ENCODE assay signal across 8 cellular contexts in genomic region chr22:43796567-43796966, GRCh38. TPM values are rescaled to one million over a fixed set of nuclear protein-coding genes. Genes with fewer than 3 reads are reported as not detected.
DNase-seq lines count a peak whose midpoint lies in the region; ATAC-seq and TF ChIP-seq lines count a peak whose summit lies in the region.

No MANE protein-coding gene starts in this region.

- DNase-seq in NCI-H510A treated with DMSO at 0.1 percent for 48 hours (lab: John Stamatoyannopoulos, UW) = peak; percentile 20
- DNase-seq in NCI-H510A (lab: John Stamatoyannopoulos, UW) = no peak
- no peak for DNase-seq in left ventricle myocardium superior
- no peak for DNase-seq in type B pancreatic cell (ENCODE audit: extremely low spot score, unreplicated experiment)
- DNase-seq in central memory CD4-positive, alpha-beta T cell = no peak
- DNase-seq in activated CD4-positive, CD25-positive, alpha-beta regulatory T cell treated with anti-CD3 and anti-CD28 coated beads, Interleukin-2, amount 50 U/mL, for 72 hours = no peak

- ATAC-seq in SK-N-SH treated with all-trans-retinoic acid at 6 μM for 48 hours = peak; percentile 66
- peak; percentile 90 for ATAC-seq in left ventricle myocardium superior
- ATAC-seq in HG03571 (IDR thresholded peaks at IDR 0.05; ENCODE audit: unreplicated experiment) = no peak

- H3K9me3 Mint-ChIP-seq in type B pancreatic cell = no peaks in the 10 kb centered on the region

- peaks cover 23% of the 10 kb centered on the region for H3K4me1 Mint-ChIP-seq in type B pancreatic cell (ENCODE audit: unreplicated experiment)

- peak; percentile 60 for TF ChIP-seq CTCF in type B pancreatic cell (conservative IDR thresholded peaks at IDR 0.05)

- intact Hi-C loops in left ventricle myocardium superior (cut with micrococcal nuclease) = no loop called here

- no peaks in the 10 kb centered on the region for H3K36me3 Mint-ChIP-seq in type B pancreatic cell

- H3K27ac Mint-ChIP-seq in type B pancreatic cell = no peak overlapping the region

- H3K4me3 Mint-ChIP-seq in type B pancreatic cell = no peak overlapping the region

- H3K27me3 Mint-ChIP-seq in type B pancreatic cell = peaks cover 4% of the 10 kb centered on the region

TF ChIP-seq in SK-N-SH treated with all-trans-retinoic acid at 6 μM for 48 hours, 23 proteins besides CTCF, POLR2A, EP300 and RAD21:
- no peak for TF ChIP-seq RARB (CRISPR knock-in tag; IDR thresholded peaks at IDR 0.05)
- no peak for TF ChIP-seq CREB5 (CRISPR knock-in tag; IDR thresholded peaks at IDR 0.05; ENCODE audit: low read depth)
- TF ChIP-seq SNAI2 (CRISPR knock-in tag; IDR thresholded peaks at IDR 0.05) = no peak
- no peak for TF ChIP-seq ESRRG (CRISPR knock-in tag; IDR thresholded peaks at IDR 0.05)
- no peak for TF ChIP-seq TOX (CRISPR knock-in tag; IDR thresholded peaks at IDR 0.05; ENCODE audit: borderline replicate concordance)
- no peak for TF ChIP-seq TSHZ2 (CRISPR knock-in tag; IDR thresholded peaks at IDR 0.05)
- no peak for TF ChIP-seq ZC3H10 (CRISPR knock-in tag; IDR thresholded peaks at IDR 0.05)
- TF ChIP-seq CSDC2 (CRISPR knock-in tag; IDR thresholded peaks at IDR 0.05) = no peak
- no peak for TF ChIP-seq ARNTL (CRISPR knock-in tag; IDR thresholded peaks at IDR 0.05; ENCODE audit: borderline replicate concordance, low read depth)
- no peak for TF ChIP-seq ZNF8 (CRISPR knock-in tag; IDR thresholded peaks at IDR 0.05)
- no peak for TF ChIP-seq PPARA (CRISPR knock-in tag; IDR thresholded peaks at IDR 0.05; ENCODE audit: borderline replicate concordance)
- TF ChIP-seq ZFP30 (CRISPR knock-in tag; IDR thresholded peaks at IDR 0.05) = no peak
- TF ChIP-seq OSR1 (CRISPR knock-in tag; IDR thresholded peaks at IDR 0.05) = no peak

RNA-seq across cellular contexts. Expression of gene EFCAB6, which starts 15.5 kb away (rescaled TPM):
- 1.5 TPM for total RNA-seq in left ventricle myocardium superior
- 4.2 and 5.3 TPM in 2 replicates for total RNA-seq in type B pancreatic cell (ENCODE audit: low replicate concordance)
